4 cellular contexts compared by ENCODE assay signal in the genomic region with DNA sequence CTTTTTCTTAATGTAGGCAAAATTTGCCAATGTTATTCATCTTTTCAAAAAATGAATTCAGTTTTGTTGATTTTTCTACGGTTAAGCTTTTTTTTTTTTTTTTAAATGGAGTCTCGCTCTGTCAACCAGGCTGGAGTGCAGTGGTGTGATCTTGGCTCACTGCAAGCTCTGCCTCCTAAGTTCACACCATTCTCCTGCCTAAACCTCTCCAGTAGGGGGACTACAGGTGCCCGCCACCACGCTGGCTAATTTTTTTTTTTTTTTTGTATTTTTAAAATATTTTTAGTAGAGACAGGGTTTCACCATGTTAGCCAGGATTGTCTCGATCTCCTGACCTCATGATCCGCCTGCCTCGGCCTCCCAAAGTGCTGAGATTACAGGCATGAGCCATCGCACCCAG. TPM values are rescaled to one million over a fixed set of nuclear protein-coding genes. Genes with fewer than 3 reads are reported as not detected.
"Had no signal": no experiment of that assay in that cellular context is flagged by ENCODE, and none has a peak within 500 bp of the region (broad histone marks: within the 10 kb centered on the region; RNA-seq: fewer than 3 reads in every experiment).

No MANE protein-coding gene starts in this region.

RNA-seq across cellular contexts. Expression of a gene that starts 52.0 kb away (rescaled TPM):
- total RNA-seq: ureter, urinary bladder, uterus, vagina had no signal
